ENCODE assay signal across 36 cellular contexts in the genomic region with DNA sequence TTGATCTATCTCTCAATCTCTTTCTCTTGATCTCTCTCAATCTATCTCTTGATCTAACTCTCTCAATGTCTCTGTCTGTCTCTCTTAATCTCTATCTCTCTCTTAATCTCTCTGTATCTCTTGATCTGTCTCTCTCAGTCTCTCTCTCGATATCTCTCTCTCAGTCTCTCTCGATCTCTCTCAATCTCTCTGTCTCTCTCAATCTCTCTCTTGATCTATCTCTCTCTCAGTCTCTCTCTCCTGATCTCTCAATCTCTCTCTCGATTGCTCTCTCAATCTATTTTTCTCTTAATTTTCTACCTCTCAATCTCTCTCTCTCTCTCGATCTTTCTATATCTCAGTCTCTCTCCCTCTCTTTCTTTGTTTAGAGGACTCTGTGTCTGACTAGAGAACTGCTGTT.
"Had no signal": no experiment of that assay in that cellular context is flagged by ENCODE, and none has a peak within 500 bp of the region (broad histone marks: within the 10 kb centered on the region; RNA-seq: fewer than 3 reads in every experiment).

No MANE protein-coding gene starts in this region.

- H3K9me3 ChIP-seq: MG63 had no signal

- H3K4me3 ChIP-seq: MG63 had no signal

- H3K27me3 ChIP-seq: MG63 had no signal

- H3K4me2 ChIP-seq: KMS-11 had no signal

- DNase-seq: Karpas-422, Kasumi-1, KG1, MG63, MM.1S, MV-4-11, NCI-H1048, NCI-H1092, NCI-H1092 treated with DMSO at 0.1 percent for 48 hours, NCI-H1105, NCI-H1105 treated with DMSO at 0.1 percent for 48 hours, NCI-H1417, NCI-H1417 treated with DMSO at 0.1 percent for 48 hours, NCI-H1436, NCI-H1436 treated with DMSO at 0.1 percent for 48 hours, NCI-H146, NCI-H1694, NCI-H1694 treated with DMSO at 0.1 percent for 48 hours, NCI-H187, NCI-H187 treated with DMSO at 0.1 percent for 48 hours, NCI-H1930, NCI-H2029, NCI-H2029 treated with DMSO at 0.1 percent for 48 hours, NCI-H2081, NCI-H2081 treated with DMSO at 0.1 percent for 48 hours, NCI-H2107, NCI-H2171, NCI-H2171 treated with DMSO at 0.1 percent for 48 hours, NCI-H2227 treated with DMSO at 0.1 percent for 48 hours, NCI-H226, NCI-H345, NCI-H446, NCI-H446 treated with DMSO at 0.1 percent for 48 hours, NCI-H510A, NCI-H510A treated with DMSO at 0.1 percent for 48 hours had no signal

- H3K9ac ChIP-seq: KMS-11 had no signal

- H3K27ac ChIP-seq: KMS-11 had no signal

- H3K36me3 ChIP-seq: MG63 had no signal
